ENCODE assay signal across 16 cellular contexts in the genomic region with DNA sequence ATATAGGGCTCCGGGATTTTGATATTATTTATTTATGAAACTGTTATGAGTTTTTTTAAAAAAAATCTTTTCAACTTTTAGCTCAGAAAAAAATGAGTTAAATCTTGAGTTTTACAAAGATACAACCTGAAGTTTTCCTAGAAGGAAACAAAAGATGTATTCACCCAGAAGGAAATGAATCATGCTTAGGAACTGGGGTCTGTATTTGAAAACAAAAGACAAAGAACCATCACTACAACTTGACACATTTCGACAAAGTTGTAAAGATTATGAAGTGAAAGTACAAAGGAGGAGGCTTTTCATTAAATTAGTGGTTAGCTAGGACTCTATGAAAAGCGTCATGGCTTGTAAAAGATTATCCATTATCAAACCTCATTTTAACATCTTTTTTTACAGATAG.
"Had no signal": no experiment of that assay in that cellular context is flagged by ENCODE, and none has a peak within 500 bp of the region (broad histone marks: within the 10 kb centered on the region; RNA-seq: fewer than 3 reads in every experiment).

No MANE protein-coding gene starts in this region.

- H3K9me3 ChIP-seq: breast epithelium, prostate gland, right lobe of liver, testis had no signal

- H3K9me3 Mint-ChIP-seq: activated T-helper 1 cell treated with anti-CD3 and anti-CD28 coated beads, Interleukin-12 subunit alpha, Interleukin-12 subunit beta, Interleukin-2, Interleukin-4 antibody, amounts not matched to agents 30 ng/mL and 10 ng/mL and 1 ng/mL, durations not matched to agents 14 hours and 24 hours and 36 hours; endodermal cell; nephron progenitor cell; stimulated activated naive CD8-positive, alpha-beta T cell treated with anti-CD3 and anti-CD28 coated beads, Interleukin-15, amount 100 ng/mL, for 72 hours had no signal

- ATAC-seq: activated CD4-positive, CD25-positive, alpha-beta regulatory T cell treated with anti-CD3 and anti-CD28 coated beads, Interleukin-2, amount 50 U/mL, for 24 hours; right lobe of liver; stimulated activated naive CD8-positive, alpha-beta T cell treated with anti-CD3 and anti-CD28 coated beads, Interleukin-15, amount 100 ng/mL, for 72 hours; T-cell had no signal

- H3K4me3 Mint-ChIP-seq: activated T-helper 1 cell treated with anti-CD3 and anti-CD28 coated beads, Interleukin-12 subunit alpha, Interleukin-12 subunit beta, Interleukin-2, Interleukin-4 antibody, amounts not matched to agents 30 ng/mL and 10 ng/mL and 1 ng/mL, durations not matched to agents 14 hours and 24 hours and 36 hours; endodermal cell; nephron progenitor cell; stimulated activated naive CD8-positive, alpha-beta T cell treated with anti-CD3 and anti-CD28 coated beads, Interleukin-15, amount 100 ng/mL, for 72 hours; T-cell had no signal

- H3K27me3 Mint-ChIP-seq: stimulated activated naive CD8-positive, alpha-beta T cell treated with anti-CD3 and anti-CD28 coated beads, Interleukin-15, amount 100 ng/mL, for 72 hours had no signal

- H3K36me3 ChIP-seq: breast epithelium, prostate gland, right lobe of liver had no signal

- H3K36me3 Mint-ChIP-seq: T-cell had no signal

- H3K27ac Mint-ChIP-seq: activated T-helper 1 cell treated with anti-CD3 and anti-CD28 coated beads, Interleukin-12 subunit alpha, Interleukin-12 subunit beta, Interleukin-2, Interleukin-4 antibody, amounts not matched to agents 30 ng/mL and 10 ng/mL and 1 ng/mL, durations not matched to agents 14 hours and 24 hours and 36 hours; endodermal cell; nephron progenitor cell; stimulated activated naive CD8-positive, alpha-beta T cell treated with anti-CD3 and anti-CD28 coated beads, Interleukin-15, amount 100 ng/mL, for 72 hours; T-cell had no signal

- H3K4me3 ChIP-seq: breast epithelium, dorsolateral prefrontal cortex, prostate gland, right lobe of liver, testis had no signal

- DNase-seq: activated naive CD4-positive, alpha-beta T cell treated with Interleukin-2 at 50 U/mL for 16 hours; anterior cingulate cortex; dorsolateral prefrontal cortex; endodermal cell; hypothalamus; kidney glomerular epithelial cell; nephron progenitor cell; right lobe of liver; stimulated activated naive CD8-positive, alpha-beta T cell treated with anti-CD3 and anti-CD28 coated beads, Interleukin-15, amount 100 ng/mL, for 72 hours; T-cell; T-helper 9 cell; testis had no signal

- H3K27ac ChIP-seq: breast epithelium, dorsolateral prefrontal cortex, prostate gland, right lobe of liver, testis had no signal

- H3K4me1 Mint-ChIP-seq: endodermal cell; nephron progenitor cell; stimulated activated naive CD8-positive, alpha-beta T cell treated with anti-CD3 and anti-CD28 coated beads, Interleukin-15, amount 100 ng/mL, for 72 hours; T-cell had no signal

- H3K4me1 ChIP-seq: breast epithelium, prostate gland, right lobe of liver, testis had no signal
